13 cellular contexts compared by ENCODE assay signal in genomic region chr5:146345240-146345577, GRCh38. TPM values are rescaled to one million over a fixed set of nuclear protein-coding genes. Genes with fewer than 3 reads are reported as not detected.
DNase-seq lines count a peak whose midpoint lies in the region; ATAC-seq and TF ChIP-seq lines count a peak whose summit lies in the region.
"Had no signal": no experiment of that assay in that cellular context is flagged by ENCODE, and none has a peak within 500 bp of the region (broad histone marks: within the 10 kb centered on the region; RNA-seq: fewer than 3 reads in every experiment).

No MANE protein-coding gene starts in this region.

- no peak overlapping the region for H3K27ac ChIP-seq in CD8-positive, alpha-beta T cell (ENCODE audit: low read depth, low read length)
- H3K27ac ChIP-seq in GM23338 (ENCODE audit: low read depth) (no peak overlapping the region), coronary artery (no peak overlapping the region)
- H3K27ac ChIP-seq: esophagus muscularis mucosa, sigmoid colon had no signal

- peak overlapping the region; percentile 94 for H2AFZ ChIP-seq in GM23338

- CTCF ChIA-PET in CD8-positive, alpha-beta T cell (lab: Charles Lee), result no interaction called here

- H3K36me3 ChIP-seq in CD8-positive, alpha-beta T cell (ENCODE audit: insufficient read depth, low read length), result no peaks in the 10 kb centered on the region
- H3K36me3 ChIP-seq in GM23338 (ENCODE audit: insufficient read depth), result no peaks in the 10 kb centered on the region
- H3K36me3 ChIP-seq: esophagus muscularis mucosa, sigmoid colon had no signal

- no peak for DNase-seq in CD8-positive, alpha-beta T cell
- DNase-seq in GM23338 (ENCODE audit: low spot score), result no peak
- no peak for DNase-seq in coronary artery (ENCODE audit: low spot score)
- no peak for DNase-seq in nephron progenitor cell
- no peak for DNase-seq in hippocampal formation (lab: John Stamatoyannopoulos, UW)
- DNase-seq in HUDEP-2 (lab: John Stamatoyannopoulos, UW; ENCODE audit: unreplicated experiment in 76 of 76), result no peak
- no peak for DNase-seq in GM13976 (ENCODE audit: low spot score)
- DNase-seq: activated CD4-positive, CD25-positive, alpha-beta regulatory T cell; activated effector memory CD4-positive, alpha-beta T cell treated with anti-CD3 and anti-CD28 coated beads, Interleukin-2, amount 50 U/mL, for 16 hours; cerebellar nuclear complex; COR-L47; sigmoid colon had no signal

- peak overlapping the region; percentile 54 for H3K4me3 Mint-ChIP-seq in CD8-positive, alpha-beta T cell
- H3K4me3 Mint-ChIP-seq in GM23338, result peak overlapping the region; percentile 76
- H3K4me3 Mint-ChIP-seq in nephron progenitor cell, result peak overlapping the region; percentile 71

- TF ChIP-seq CTCF in CD8-positive, alpha-beta T cell (IDR thresholded peaks at IDR 0.05), result no peak
- TF ChIP-seq CTCF in GM23338 (conservative IDR thresholded peaks at IDR 0.05; ENCODE audit: low read depth in 2 of 2) (no peak), coronary artery (IDR thresholded peaks at IDR 0.05) (no peak), nephron progenitor cell (IDR thresholded peaks at IDR 0.05) (no peak), GM13976 (IDR thresholded peaks at IDR 0.05; ENCODE audit: borderline replicate concordance, control extremely low read depth, extremely low read depth, insufficient read depth, missing control alignments) (no peak)

- H3K27me3 Mint-ChIP-seq in CD8-positive, alpha-beta T cell (ENCODE audit: low read depth), result peaks cover 59% of the 10 kb centered on the region
- H3K27me3 Mint-ChIP-seq in GM23338 (ENCODE audit: insufficient read depth, low read depth, poor library complexity), result peaks cover 87% of the 10 kb centered on the region
- peaks cover 100% of the 10 kb centered on the region for H3K27me3 Mint-ChIP-seq in nephron progenitor cell (ENCODE audit: low read depth, poor library complexity)

- H3F3A ChIP-seq in GM23338 (replicated peaks; ENCODE audit: low read depth), result peaks cover 32% of the 10 kb centered on the region

- no peaks in the 10 kb centered on the region for H3K9me3 Mint-ChIP-seq in CD8-positive, alpha-beta T cell
- peaks cover 4% of the 10 kb centered on the region; the same call in 1 of the 3 replicates for H3K9me3 Mint-ChIP-seq in GM23338
- peaks cover 4% of the 10 kb centered on the region for H3K9me3 Mint-ChIP-seq in nephron progenitor cell

- peaks cover 9% of the 10 kb centered on the region for H3K27me3 ChIP-seq in CD8-positive, alpha-beta T cell (ENCODE audit: insufficient read depth, low read length)
- peaks cover 99% of the 10 kb centered on the region for H3K27me3 ChIP-seq in GM23338 (ENCODE audit: insufficient read depth)

- intact Hi-C loops in CD8-positive, alpha-beta T cell (cut with DNase I, micrococcal nuclease), result no loop called here

- no peak for ATAC-seq in CD8-positive, alpha-beta T cell
- ATAC-seq in GM23338, result no peak

- H3K9me3 ChIP-seq in CD8-positive, alpha-beta T cell (ENCODE audit: low read length), result no peaks in the 10 kb centered on the region
- H3K9me3 ChIP-seq: esophagus muscularis mucosa, sigmoid colon had no signal

- no peaks in the 10 kb centered on the region for H3K36me3 Mint-ChIP-seq in CD8-positive, alpha-beta T cell
- no peaks in the 10 kb centered on the region; the same call in 2 of the 3 replicates for H3K36me3 Mint-ChIP-seq in GM23338 (ENCODE audit: low read depth)
- H3K36me3 Mint-ChIP-seq in nephron progenitor cell (ENCODE audit: low read depth), result no peaks in the 10 kb centered on the region

- peaks cover 43% of the 10 kb centered on the region for H4K20me1 ChIP-seq in GM23338 (replicated peaks; ENCODE audit: insufficient read depth)

- peaks cover 6% of the 10 kb centered on the region for H3K4me1 ChIP-seq in CD8-positive, alpha-beta T cell (ENCODE audit: insufficient read depth, low read length)
- H3K4me1 ChIP-seq in GM23338 (ENCODE audit: insufficient read depth), result peaks cover 26% of the 10 kb centered on the region

- H3K79me2 ChIP-seq in GM23338 (replicated peaks; ENCODE audit: insufficient read depth), result no peaks in the 10 kb centered on the region

- H3K4me2 ChIP-seq in GM23338, result peak overlapping the region; percentile 82

- peaks cover 18% of the 10 kb centered on the region for H3K4me1 Mint-ChIP-seq in CD8-positive, alpha-beta T cell (ENCODE audit: low read depth)
- H3K4me1 Mint-ChIP-seq in GM23338, result peaks cover 32% of the 10 kb centered on the region
- peaks cover 27% of the 10 kb centered on the region for H3K4me1 Mint-ChIP-seq in nephron progenitor cell

- in situ Hi-C loops in GM13976 (cut with MboI; ENCODE audit: low sequenced_read_pairs, unreplicated experiment), result no loop called here

- no peak overlapping the region for H3K4me3 ChIP-seq in CD8-positive, alpha-beta T cell (ENCODE audit: low read depth, low read length)
- H3K4me3 ChIP-seq in GM23338 (peak overlapping the region; percentile 69), coronary artery (peak overlapping the region; percentile 53)

- H3K9me2 ChIP-seq in GM23338 (ENCODE audit: insufficient read depth), result no peaks in the 10 kb centered on the region

- POLR2A ChIA-PET in CD8-positive, alpha-beta T cell (lab: Charles Lee), result no interaction called here

- H3K27ac Mint-ChIP-seq in CD8-positive, alpha-beta T cell, result no peak overlapping the region
- H3K27ac Mint-ChIP-seq in GM23338, result no peak overlapping the region
- H3K27ac Mint-ChIP-seq in nephron progenitor cell, result no peak overlapping the region

TF ChIP-seq in GM23338, 12 proteins besides CTCF, POLR2A, EP300 and RAD21 (continues in another document):
- no peak for TF ChIP-seq ETS1 (IDR thresholded peaks at IDR 0.05)
- TF ChIP-seq EZH2phosphoT487 (IDR thresholded peaks at IDR 0.05; ENCODE audit: unreplicated experiment), result peak; percentile 76

RNA-seq across cellular contexts. Expression of gene POU4F3, which starts 6.6 kb away (rescaled TPM):
- under 1 TPM in 1 of 2 experiments, not detected in 1; 0.14 TPM for total RNA-seq in CD8-positive, alpha-beta T cell
- 0.49 TPM in 1 of 2 replicates, not detected in the other for total RNA-seq in GM23338 (2014; rRNA removed; shearing (Covaris generic))
- polyA plus RNA-seq in GM23338 (2016; fragmentation: Nextera tagmentation; extraction: Ambion mirVana), result 0.09 TPM in 1 of 2 replicates, not detected in the other
